Comparison of ENCODE assay signal across 2 cellular contexts in genomic region chr1:161082996-161083742, GRCh38.
TF ChIP-seq lines count a peak whose summit lies in the region.

No MANE protein-coding gene starts in this region.

TF ChIP-seq in Ishikawa, 13 proteins besides CTCF, POLR2A, EP300 and RAD21:
- peak; percentile 62 for TF ChIP-seq YY1 (IDR thresholded peaks at IDR 0.05; ENCODE audit: low read depth)
- TF ChIP-seq EGR1 (IDR thresholded peaks at IDR 0.05): no peak
- peak; percentile 80 for TF ChIP-seq NFIC (IDR thresholded peaks at IDR 0.05)
- peak; percentile 73 for TF ChIP-seq CREB1 (IDR thresholded peaks at IDR 0.05; ENCODE audit: low read depth)
- peak; percentile 77 for TF ChIP-seq TEAD4 (IDR thresholded peaks at IDR 0.05)
- TF ChIP-seq, protein P1, sequence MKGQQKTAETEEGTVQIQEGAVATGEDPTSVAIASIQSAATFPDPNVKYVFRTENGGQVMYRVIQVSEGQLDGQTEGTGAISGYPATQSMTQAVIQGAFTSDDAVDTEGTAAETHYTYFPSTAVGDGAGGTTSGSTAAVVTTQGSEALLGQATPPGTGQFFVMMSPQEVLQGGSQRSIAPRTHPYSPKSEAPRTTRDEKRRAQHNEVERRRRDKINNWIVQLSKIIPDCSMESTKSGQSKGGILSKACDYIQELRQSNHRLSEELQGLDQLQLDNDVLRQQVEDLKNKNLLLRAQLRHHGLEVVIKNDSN (IDR thresholded peaks at IDR 0.05): 0 out of 2 replicates have a peak, but pooled peaks have one; percentile 38
- TF ChIP-seq MAX (IDR thresholded peaks at IDR 0.05): peak; percentile 48; the same call in 1 of the 2 replicates
- no peak; the same call in 1 of the 2 replicates for TF ChIP-seq ZBTB7A (IDR thresholded peaks at IDR 0.05; ENCODE audit: low read depth)
- TF ChIP-seq TAF1 (IDR thresholded peaks at IDR 0.05; ENCODE audit: low read depth): no peak
- peak; percentile 93 for TF ChIP-seq TCF12 (IDR thresholded peaks at IDR 0.05; ENCODE audit: low read depth)
- peak; percentile 59; the same call in 1 of the 2 replicates for TF ChIP-seq FOXM1 (IDR thresholded peaks at IDR 0.05; ENCODE audit: borderline replicate concordance, low read depth)
- peak; percentile 99 for TF ChIP-seq CEBPB (IDR thresholded peaks at IDR 0.05)
- TF ChIP-seq REST (IDR thresholded peaks at IDR 0.05; ENCODE audit: low read depth): no peak

TF ChIP-seq in HepG2, 621 proteins besides CTCF, POLR2A, EP300 and RAD21 (continues in another document):
- no peak for TF ChIP-seq REST (IDR thresholded peaks at IDR 0.05; ENCODE audit: borderline replicate concordance in 1 of 2, low read depth in 1 of 2, low read length in 2 of 2)
- TF ChIP-seq, protein P2, sequence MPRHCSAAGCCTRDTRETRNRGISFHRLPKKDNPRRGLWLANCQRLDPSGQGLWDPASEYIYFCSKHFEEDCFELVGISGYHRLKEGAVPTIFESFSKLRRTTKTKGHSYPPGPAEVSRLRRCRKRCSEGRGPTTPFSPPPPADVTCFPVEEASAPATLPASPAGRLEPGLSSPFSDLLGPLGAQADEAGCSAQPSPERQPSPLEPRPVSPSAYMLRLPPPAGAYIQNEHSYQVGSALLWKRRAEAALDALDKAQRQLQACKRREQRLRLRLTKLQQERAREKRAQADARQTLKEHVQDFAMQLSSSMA (CRISPR knock-in tag; IDR thresholded peaks at IDR 0.05): no peak
- TF ChIP-seq, protein P3, sequence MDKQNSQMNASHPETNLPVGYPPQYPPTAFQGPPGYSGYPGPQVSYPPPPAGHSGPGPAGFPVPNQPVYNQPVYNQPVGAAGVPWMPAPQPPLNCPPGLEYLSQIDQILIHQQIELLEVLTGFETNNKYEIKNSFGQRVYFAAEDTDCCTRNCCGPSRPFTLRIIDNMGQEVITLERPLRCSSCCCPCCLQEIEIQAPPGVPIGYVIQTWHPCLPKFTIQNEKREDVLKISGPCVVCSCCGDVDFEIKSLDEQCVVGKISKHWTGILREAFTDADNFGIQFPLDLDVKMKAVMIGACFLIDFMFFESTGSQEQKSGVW (CRISPR knock-in tag; IDR thresholded peaks at IDR 0.05; ENCODE audit: borderline replicate concordance): no peak
- peak; percentile 57 for TF ChIP-seq PATZ1 (CRISPR knock-in tag; IDR thresholded peaks at IDR 0.05)
- no peak for TF ChIP-seq HNRNPUL1 (IDR thresholded peaks at IDR 0.05; ENCODE audit: low read depth, low read length)
- TF ChIP-seq FOXA1 (IDR thresholded peaks at IDR 0.05): no peak
- TF ChIP-seq FOXA1 (CRISPR knock-in tag; IDR thresholded peaks at IDR 0.05): 0 out of 2 replicates have a peak, but pooled peaks have one; percentile 12
- 0 out of 2 replicates have a peak, but pooled peaks have one; percentile 26 for TF ChIP-seq TGIF2 (CRISPR knock-in tag; IDR thresholded peaks at IDR 0.05)
- TF ChIP-seq, protein P4, sequence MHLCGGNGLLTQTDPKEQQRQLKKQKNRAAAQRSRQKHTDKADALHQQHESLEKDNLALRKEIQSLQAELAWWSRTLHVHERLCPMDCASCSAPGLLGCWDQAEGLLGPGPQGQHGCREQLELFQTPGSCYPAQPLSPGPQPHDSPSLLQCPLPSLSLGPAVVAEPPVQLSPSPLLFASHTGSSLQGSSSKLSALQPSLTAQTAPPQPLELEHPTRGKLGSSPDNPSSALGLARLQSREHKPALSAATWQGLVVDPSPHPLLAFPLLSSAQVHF (CRISPR knock-in tag; IDR thresholded peaks at IDR 0.05): no peak
- TF ChIP-seq ZNF12 (CRISPR knock-in tag; IDR thresholded peaks at IDR 0.05): peak; percentile 91
- peak; percentile 51; the same call in 1 of the 2 replicates for TF ChIP-seq CREM (IDR thresholded peaks at IDR 0.05)
- no peak for TF ChIP-seq CREM (CRISPR knock-in tag; IDR thresholded peaks at IDR 0.05)
- no peak for TF ChIP-seq MIER2 (CRISPR knock-in tag; IDR thresholded peaks at IDR 0.05)
- no peak for TF ChIP-seq ZNF703 (CRISPR knock-in tag; IDR thresholded peaks at IDR 0.05; ENCODE audit: borderline replicate concordance)
- TF ChIP-seq, protein P5, sequence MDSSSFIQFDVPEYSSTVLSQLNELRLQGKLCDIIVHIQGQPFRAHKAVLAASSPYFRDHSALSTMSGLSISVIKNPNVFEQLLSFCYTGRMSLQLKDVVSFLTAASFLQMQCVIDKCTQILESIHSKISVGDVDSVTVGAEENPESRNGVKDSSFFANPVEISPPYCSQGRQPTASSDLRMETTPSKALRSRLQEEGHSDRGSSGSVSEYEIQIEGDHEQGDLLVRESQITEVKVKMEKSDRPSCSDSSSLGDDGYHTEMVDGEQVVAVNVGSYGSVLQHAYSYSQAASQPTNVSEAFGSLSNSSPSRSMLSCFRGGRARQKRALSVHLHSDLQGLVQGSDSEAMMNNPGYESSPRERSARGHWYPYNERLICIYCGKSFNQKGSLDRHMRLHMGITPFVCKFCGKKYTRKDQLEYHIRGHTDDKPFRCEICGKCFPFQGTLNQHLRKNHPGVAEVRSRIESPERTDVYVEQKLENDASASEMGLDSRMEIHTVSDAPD (CRISPR knock-in tag; IDR thresholded peaks at IDR 0.05): no peak
- TF ChIP-seq ZNF484 (CRISPR knock-in tag; IDR thresholded peaks at IDR 0.05; ENCODE audit: borderline replicate concordance, low read depth): no peak
- TF ChIP-seq LCORL (IDR thresholded peaks at IDR 0.05): no peak
- peak; percentile 34; the same call in 1 of the 2 replicates for TF ChIP-seq LCORL (CRISPR knock-in tag; IDR thresholded peaks at IDR 0.05)
- TF ChIP-seq CAMTA2 (CRISPR knock-in tag; IDR thresholded peaks at IDR 0.05; ENCODE audit: borderline replicate concordance): no peak
- 0 out of 2 replicates have a peak, but pooled peaks have one; percentile 38 for TF ChIP-seq JUN (CRISPR knock-in tag; IDR thresholded peaks at IDR 0.05)
- TF ChIP-seq CEBPB (IDR thresholded peaks at IDR 0.05; ENCODE audit: borderline replicate concordance, low read depth, low read length): peak; percentile 88
- TF ChIP-seq, protein P6, sequence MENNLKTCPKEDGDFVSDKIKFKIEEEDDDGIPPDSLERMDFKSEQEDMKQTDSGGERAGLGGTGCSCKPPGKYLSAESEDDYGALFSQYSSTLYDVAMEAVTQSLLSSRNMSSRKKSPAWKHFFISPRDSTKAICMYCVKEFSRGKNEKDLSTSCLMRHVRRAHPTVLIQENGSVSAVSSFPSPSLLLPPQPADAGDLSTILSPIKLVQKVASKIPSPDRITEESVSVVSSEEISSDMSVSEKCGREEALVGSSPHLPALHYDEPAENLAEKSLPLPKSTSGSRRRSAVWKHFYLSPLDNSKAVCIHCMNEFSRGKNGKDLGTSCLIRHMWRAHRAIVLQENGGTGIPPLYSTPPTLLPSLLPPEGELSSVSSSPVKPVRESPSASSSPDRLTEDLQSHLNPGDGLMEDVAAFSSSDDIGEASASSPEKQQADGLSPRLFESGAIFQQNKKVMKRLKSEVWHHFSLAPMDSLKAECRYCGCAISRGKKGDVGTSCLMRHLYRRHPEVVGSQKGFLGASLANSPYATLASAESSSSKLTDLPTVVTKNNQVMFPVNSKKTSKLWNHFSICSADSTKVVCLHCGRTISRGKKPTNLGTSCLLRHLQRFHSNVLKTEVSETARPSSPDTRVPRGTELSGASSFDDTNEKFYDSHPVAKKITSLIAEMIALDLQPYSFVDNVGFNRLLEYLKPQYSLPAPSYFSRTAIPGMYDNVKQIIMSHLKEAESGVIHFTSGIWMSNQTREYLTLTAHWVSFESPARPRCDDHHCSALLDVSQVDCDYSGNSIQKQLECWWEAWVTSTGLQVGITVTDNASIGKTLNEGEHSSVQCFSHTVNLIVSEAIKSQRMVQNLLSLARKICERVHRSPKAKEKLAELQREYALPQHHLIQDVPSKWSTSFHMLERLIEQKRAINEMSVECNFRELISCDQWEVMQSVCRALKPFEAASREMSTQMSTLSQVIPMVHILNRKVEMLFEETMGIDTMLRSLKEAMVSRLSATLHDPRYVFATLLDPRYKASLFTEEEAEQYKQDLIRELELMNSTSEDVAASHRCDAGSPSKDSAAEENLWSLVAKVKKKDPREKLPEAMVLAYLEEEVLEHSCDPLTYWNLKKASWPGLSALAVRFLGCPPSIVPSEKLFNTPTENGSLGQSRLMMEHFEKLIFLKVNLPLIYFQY (CRISPR knock-in tag; IDR thresholded peaks at IDR 0.05; ENCODE audit: borderline replicate concordance): no peak
- TF ChIP-seq, protein P7, sequence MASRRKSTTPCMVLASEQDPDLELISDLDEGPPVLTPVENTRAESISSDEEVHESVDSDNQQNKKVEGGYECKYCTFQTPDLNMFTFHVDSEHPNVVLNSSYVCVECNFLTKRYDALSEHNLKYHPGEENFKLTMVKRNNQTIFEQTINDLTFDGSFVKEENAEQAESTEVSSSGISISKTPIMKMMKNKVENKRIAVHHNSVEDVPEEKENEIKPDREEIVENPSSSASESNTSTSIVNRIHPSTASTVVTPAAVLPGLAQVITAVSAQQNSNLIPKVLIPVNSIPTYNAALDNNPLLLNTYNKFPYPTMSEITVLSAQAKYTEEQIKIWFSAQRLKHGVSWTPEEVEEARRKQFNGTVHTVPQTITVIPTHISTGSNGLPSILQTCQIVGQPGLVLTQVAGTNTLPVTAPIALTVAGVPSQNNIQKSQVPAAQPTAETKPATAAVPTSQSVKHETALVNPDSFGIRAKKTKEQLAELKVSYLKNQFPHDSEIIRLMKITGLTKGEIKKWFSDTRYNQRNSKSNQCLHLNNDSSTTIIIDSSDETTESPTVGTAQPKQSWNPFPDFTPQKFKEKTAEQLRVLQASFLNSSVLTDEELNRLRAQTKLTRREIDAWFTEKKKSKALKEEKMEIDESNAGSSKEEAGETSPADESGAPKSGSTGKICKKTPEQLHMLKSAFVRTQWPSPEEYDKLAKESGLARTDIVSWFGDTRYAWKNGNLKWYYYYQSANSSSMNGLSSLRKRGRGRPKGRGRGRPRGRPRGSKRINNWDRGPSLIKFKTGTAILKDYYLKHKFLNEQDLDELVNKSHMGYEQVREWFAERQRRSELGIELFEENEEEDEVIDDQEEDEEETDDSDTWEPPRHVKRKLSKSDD (CRISPR knock-in tag; IDR thresholded peaks at IDR 0.05; ENCODE audit: low read depth): peak; percentile 73; the same call in 1 of the 2 replicates
- no peak for TF ChIP-seq ZNF577 (CRISPR knock-in tag; IDR thresholded peaks at IDR 0.05; ENCODE audit: borderline replicate concordance, low read depth)
- TF ChIP-seq ZSCAN22 (CRISPR knock-in tag; IDR thresholded peaks at IDR 0.05): peak; percentile 79
- no peak for TF ChIP-seq MXI1 (IDR thresholded peaks at IDR 0.05; ENCODE audit: borderline replicate concordance, low read depth, low read length)
- TF ChIP-seq, protein P8, sequence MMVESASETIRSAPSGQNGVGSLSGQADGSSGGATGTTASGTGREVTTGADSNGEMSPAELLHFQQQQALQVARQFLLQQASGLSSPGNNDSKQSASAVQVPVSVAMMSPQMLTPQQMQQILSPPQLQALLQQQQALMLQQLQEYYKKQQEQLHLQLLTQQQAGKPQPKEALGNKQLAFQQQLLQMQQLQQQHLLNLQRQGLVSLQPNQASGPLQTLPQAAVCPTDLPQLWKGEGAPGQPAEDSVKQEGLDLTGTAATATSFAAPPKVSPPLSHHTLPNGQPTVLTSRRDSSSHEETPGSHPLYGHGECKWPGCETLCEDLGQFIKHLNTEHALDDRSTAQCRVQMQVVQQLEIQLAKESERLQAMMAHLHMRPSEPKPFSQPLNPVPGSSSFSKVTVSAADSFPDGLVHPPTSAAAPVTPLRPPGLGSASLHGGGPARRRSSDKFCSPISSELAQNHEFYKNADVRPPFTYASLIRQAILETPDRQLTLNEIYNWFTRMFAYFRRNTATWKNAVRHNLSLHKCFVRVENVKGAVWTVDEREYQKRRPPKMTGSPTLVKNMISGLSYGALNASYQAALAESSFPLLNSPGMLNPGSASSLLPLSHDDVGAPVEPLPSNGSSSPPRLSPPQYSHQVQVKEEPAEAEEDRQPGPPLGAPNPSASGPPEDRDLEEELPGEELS (CRISPR knock-in tag; IDR thresholded peaks at IDR 0.05): 0 out of 2 replicates have a peak, but pooled peaks have one; percentile 38
- peak; percentile 74 for TF ChIP-seq RARA (CRISPR knock-in tag; IDR thresholded peaks at IDR 0.05)
- 0 out of 4 replicates have a peak, but pooled peaks of 1 of the 2 experiments have one; percentile 31 for TF ChIP-seq NR2F1 (CRISPR knock-in tag; IDR thresholded peaks at IDR 0.05)
- TF ChIP-seq DNMT3B (CRISPR knock-in tag; conservative IDR thresholded peaks at IDR 0.05): 0 out of 2 replicates have a peak, but pooled peaks have one; percentile 44
